25 cellular contexts compared by ENCODE assay signal in the genomic region with DNA sequence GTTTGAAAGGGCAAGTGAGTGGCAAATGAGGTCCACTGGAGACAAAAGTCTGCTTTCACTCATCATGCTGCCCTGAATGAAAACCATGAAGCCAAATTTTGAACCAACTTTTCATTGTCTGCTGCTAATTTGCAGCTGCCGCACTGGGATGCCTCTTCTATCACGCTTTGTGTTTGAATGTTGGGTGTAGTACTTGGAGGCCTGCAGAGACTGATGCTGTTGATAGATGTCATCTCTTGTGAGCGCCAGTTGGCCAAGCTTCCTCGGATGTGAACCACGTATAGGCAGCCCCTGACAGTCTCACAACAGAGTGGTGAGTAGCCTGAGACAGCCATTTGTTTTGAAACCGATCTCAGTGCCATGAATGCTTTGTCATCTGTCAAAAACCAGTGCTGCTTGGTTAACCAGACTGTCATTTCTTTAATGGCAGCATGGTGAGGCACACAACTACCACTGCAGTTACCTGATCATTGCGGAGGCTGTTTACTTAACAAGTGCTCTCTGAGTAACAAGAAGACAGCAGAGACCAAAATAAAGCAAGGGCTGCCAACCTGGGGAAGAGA. TPM values are rescaled to one million over a fixed set of nuclear protein-coding genes. Genes with fewer than 3 reads are reported as not detected.
"Had no signal": no experiment of that assay in that cellular context is flagged by ENCODE, and none has a peak within 500 bp of the region (broad histone marks: within the 10 kb centered on the region; RNA-seq: fewer than 3 reads in every experiment).

No MANE protein-coding gene starts in this region.

- DNase-seq: activated B cell treated with CpG ODN at 0.5 μM for 24 hours; activated CD4-positive, alpha-beta T cell treated with anti-CD3 and anti-CD28 coated beads for 36 hours; activated CD4-positive, alpha-beta T cell treated with anti-CD3 and anti-CD28 coated beads, Interleukin-2, amount 50 U/mL, for 4 hours; activated CD8-positive, alpha-beta memory T cell treated with anti-CD3 and anti-CD28 coated beads for 24 hours; activated CD8-positive, alpha-beta memory T cell treated with anti-CD3 and anti-CD28 coated beads, Interleukin-2, amount 50 U/mL, for 4 hours; activated naive CD4-positive, alpha-beta T cell; activated naive CD8-positive, alpha-beta T cell treated with anti-CD3 and anti-CD28 coated beads for 36 hours; activated T-cell treated with anti-CD3 and anti-CD28 coated beads, Interleukin-2, amount 50 U/mL, for 24 hours; effector CD8-positive, alpha-beta T cell; foreskin melanocyte; left colon; lower lobe of right lung; sigmoid colon; stimulated activated CD4-positive, alpha-beta T cell treated with anti-CD3 and anti-CD28 coated beads, Interleukin-15, amount 100 ng/mL, for 24 hours; T-helper 9 cell had no signal

RNA-seq across cellular contexts. Expression of a gene that starts 31.2 kb away (rescaled TPM):
- total RNA-seq: activated B cell treated with CpG ODN at 0.5 μM for 24 hours; activated CD4-positive, alpha-beta T cell treated with anti-CD3 and anti-CD28 coated beads for 36 hours; activated naive CD8-positive, alpha-beta T cell treated with anti-CD3 and anti-CD28 coated beads for 36 hours; activated T-helper 2 cell treated with anti-CD3 and anti-CD28 coated beads, Interferon-gamma antibody, Interleukin-2, Interleukin-4, amounts not matched to agents 10 μg/mL and 5 μg/mL and 100 μg/mL, durations not matched to agents 14 hours and 24 hours and 36 hours; chondrocyte; lower lobe of right lung; mesothelial cell of epicardium; natural killer cell treated with Interleukin-12 subunit alpha and Interleukin-12 subunit beta and Interleukin-15 and Interleukin-18, amount 100 ng/mL, for 72 hours; renal cortical epithelial cell; sigmoid colon; smooth muscle cell; T-helper 1 cell treated with Interleukin-12 subunit alpha and Interleukin-12 subunit beta and Interleukin-4 antibody, amounts not matched to agents 30 ng/mL and 1 ng/mL, for 36 hours; thoracic aorta; vagina had no signal
- polyA plus RNA-seq: esophagus, smooth muscle cell had no signal
